ENCODE assay signal across 32 cellular contexts in genomic region chr17:71110326-71110725, GRCh38.
DNase-seq lines count a peak whose midpoint lies in the region; ATAC-seq and TF ChIP-seq lines count a peak whose summit lies in the region.
"Had no signal": no experiment of that assay in that cellular context is flagged by ENCODE, and none has a peak within 500 bp of the region (broad histone marks: within the 10 kb centered on the region; RNA-seq: fewer than 3 reads in every experiment).

No MANE protein-coding gene starts in this region.

- no peak overlapping the region for H3K9ac ChIP-seq in HCT116 (ENCODE audit: low read length)
- H3K9ac ChIP-seq: GM23248 had no signal

- H3K9me3 Mint-ChIP-seq in HFFc6: no peaks in the 10 kb centered on the region

- POLR2A ChIA-PET in HCT116 (lab: Charles Lee): no interaction called here

- H3K4me3 Mint-ChIP-seq in HFFc6: no peak overlapping the region
- H3K4me3 Mint-ChIP-seq: activated CD4-positive, alpha-beta memory T cell treated with anti-CD3 and anti-CD28 coated beads, Interleukin-2, amount 10 ng/mL, durations not matched to agents 7 days and 5 days; activated naive CD8-positive, alpha-beta T cell; CD4-positive, alpha-beta T cell; IgD-negative memory B cell; nephron progenitor cell; stimulated activated effector memory CD8-positive, alpha-beta T cell treated with anti-CD3 and anti-CD28 coated beads, Interleukin-12 subunit alpha, Interleukin-12 subunit beta, amount 100 ng/mL, for 72 hours; type B pancreatic cell had no signal

- H3K4me2 ChIP-seq in HCT116 (ENCODE audit: low read length): 0 out of 2 replicates have a peak overlapping the region, but pooled peaks have one; percentile 1

- H2AFZ ChIP-seq in HCT116 (ENCODE audit: low read depth, low read length, poor library complexity, severe bottlenecking): no peak overlapping the region
- H2AFZ ChIP-seq: GM23248 had no signal

- intact Hi-C loops in HCT116 (cut with micrococcal nuclease): no loop called here

- no peaks in the 10 kb centered on the region for H4K20me1 ChIP-seq in HCT116 (ENCODE audit: insufficient read depth)

- no peaks in the 10 kb centered on the region for H3K4me1 Mint-ChIP-seq in HFFc6 (ENCODE audit: low read depth)
- H3K4me1 Mint-ChIP-seq: activated CD4-positive, alpha-beta memory T cell treated with anti-CD3 and anti-CD28 coated beads, Interleukin-2, amount 10 ng/mL, durations not matched to agents 7 days and 5 days; IgD-negative memory B cell; stimulated activated effector memory CD8-positive, alpha-beta T cell treated with anti-CD3 and anti-CD28 coated beads, Interleukin-12 subunit alpha, Interleukin-12 subunit beta, amount 100 ng/mL, for 72 hours had no signal

- H3K79me2 ChIP-seq in HCT116 (ENCODE audit: insufficient read depth, low read length): no peaks in the 10 kb centered on the region

- RAD21 ChIA-PET in HCT116 (lab: Charles Lee; ENCODE audit: low non-redundant PET in 1 of 2, low total read pairs in 2 of 2, uncharacterized antibody in 2 of 2, unreplicated experiment in 2 of 2): no interaction called here

- no peak for ATAC-seq in HCT116
- no peak for ATAC-seq in stimulated activated naive CD8-positive, alpha-beta T cell treated with anti-CD3 and anti-CD28 coated beads, Interleukin-15, Interleukin-2, amounts not matched to agents 100 U/mL and 50 U/mL, for 24 hours
- ATAC-seq: left cardiac atrium; pancreas; stimulated activated effector memory CD8-positive, alpha-beta T cell treated with anti-CD3 and anti-CD28 coated beads, Interleukin-12 subunit alpha, Interleukin-12 subunit beta, amount 100 ng/mL, for 72 hours had no signal

- no peak overlapping the region for H3K27ac Mint-ChIP-seq in HFFc6
- H3K27ac Mint-ChIP-seq: activated CD4-positive, alpha-beta memory T cell treated with anti-CD3 and anti-CD28 coated beads, Interleukin-2, amount 10 ng/mL, durations not matched to agents 7 days and 5 days; activated naive CD8-positive, alpha-beta T cell; CD4-positive, alpha-beta T cell; IgD-negative memory B cell; nephron progenitor cell; stimulated activated effector memory CD8-positive, alpha-beta T cell treated with anti-CD3 and anti-CD28 coated beads, Interleukin-12 subunit alpha, Interleukin-12 subunit beta, amount 100 ng/mL, for 72 hours; type B pancreatic cell had no signal

- no peaks in the 10 kb centered on the region for H3K27me3 ChIP-seq in HCT116 (ENCODE audit: insufficient read depth, low read length)
- H3K27me3 ChIP-seq: pancreas, Peyer's patch had no signal

- peaks cover 0 to 7% of the 10 kb centered on the region in 2 experiments; a peak in 1 of 4 replicates for H3K4me1 ChIP-seq in HCT116 (ENCODE audit: control insufficient read depth in 1 of 2, insufficient read depth in 2 of 2, low read length in 2 of 2)
- H3K4me1 ChIP-seq: Peyer's patch, spleen had no signal

- DNase-seq in HCT116 (ENCODE audit: low read depth, low spot score): peak; percentile 12
- peak; percentile 12 for DNase-seq in glomerular visceral epithelial cell (ENCODE audit: extremely low spot score)
- DNase-seq in CD1c-positive myeloid dendritic cell (ENCODE audit: extremely low spot score): no peak
- no peak for DNase-seq in HFFc6
- no peak for DNase-seq in activated CD8-positive, alpha-beta memory T cell treated with anti-CD3 and anti-CD28 coated beads for 24 hours
- DNase-seq in stimulated activated naive CD8-positive, alpha-beta T cell treated with anti-CD3 and anti-CD28 coated beads, Interleukin-15, Interleukin-2, amounts not matched to agents 100 U/mL and 50 U/mL, for 24 hours: no peak
- DNase-seq: activated CD4-positive, alpha-beta memory T cell treated with anti-CD3 and anti-CD28 coated beads, Interleukin-2, amount 10 ng/mL, durations not matched to agents 7 days and 5 days; activated CD4-positive, alpha-beta T cell treated with anti-CD3 and anti-CD28 coated beads for 1 hour; activated effector memory CD4-positive, alpha-beta T cell treated with Interleukin-2 at 50 U/mL for 16 hours; aorta; caudate nucleus; CD4-positive, alpha-beta T cell; dermis blood vessel endothelial cell; GM23248; head of caudate nucleus; left cardiac atrium; NCI-H1092 treated with DMSO at 0.1 percent for 48 hours; NCI-H187 treated with DMSO at 0.1 percent for 48 hours; NCI-H2171 treated with DMSO at 0.1 percent for 48 hours; NCI-H524 treated with DMSO at 0.1 percent for 48 hours; nephron progenitor cell; NK-92 treated with Interleukin-12 subunit alpha and Interleukin-12 subunit beta, amount 100 ng/mL, for 24 hours; pancreas; Peyer's patch; spleen; stimulated activated CD4-positive, alpha-beta T cell treated with anti-CD3 and anti-CD28 coated beads, Interleukin-2, amount 100 ng/mL, for 48 hours; substantia nigra had no signal

- no peak overlapping the region for H3K4me3 ChIP-seq in HCT116 (replicated peaks in 1 of 2; ENCODE audit: low read depth in 1 of 2, low read length in 2 of 2)
- H3K4me3 ChIP-seq: GM23248, pancreas, Peyer's patch, spleen had no signal

- CTCF ChIA-PET in HCT116 (lab: Charles Lee): interaction anchor here (1.6 kb wide), 1 partner anchor 343 kb away, joined by 9 read pairs; no protein-coding TSS in a partner anchor

- no peak overlapping the region for H3K27ac ChIP-seq in HCT116 (ENCODE audit: low read depth, low read length)
- 0 out of 2 replicates have a peak overlapping the region, but pooled peaks have one; percentile 77 for H3K27ac ChIP-seq in VCaP
- H3K27ac ChIP-seq: GM23248, pancreas, Peyer's patch, spleen had no signal

- H3K9me2 ChIP-seq in HCT116 (ENCODE audit: insufficient read depth): no peaks in the 10 kb centered on the region

- no peak for TF ChIP-seq RAD21 in HCT116 (IDR thresholded peaks at IDR 0.05; ENCODE audit: low read depth)

- H3K27me3 Mint-ChIP-seq in HFFc6 (ENCODE audit: insufficient read depth): peaks cover 1% of the 10 kb centered on the region
- H3K27me3 Mint-ChIP-seq: activated CD4-positive, alpha-beta memory T cell treated with anti-CD3 and anti-CD28 coated beads, Interleukin-2, amount 10 ng/mL, durations not matched to agents 7 days and 5 days; activated naive CD8-positive, alpha-beta T cell; CD4-positive, alpha-beta T cell; IgD-negative memory B cell had no signal

- no TSS peak for BruUV-seq in HCT116 (replicated peaks; lab: Mats Ljungman, UMichigan)

- no peaks in the 10 kb centered on the region for H3K36me3 ChIP-seq in HCT116 (ENCODE audit: control insufficient read depth in 1 of 2, insufficient read depth in 2 of 2, low read length in 2 of 2)
- H3K36me3 ChIP-seq: pancreas, Peyer's patch, spleen had no signal

- no peak for TF ChIP-seq CTCF in HCT116 (IDR thresholded peaks at IDR 0.05 in 2 of 3, conservative IDR thresholded peaks at IDR 0.05 in 1 of 3; ENCODE audit: borderline replicate concordance in 1 of 3, insufficient read depth in 1 of 3, low read depth in 2 of 3, low read length in 2 of 3)
- TF ChIP-seq CTCF in VCaP (conservative IDR thresholded peaks at IDR 0.05): no peak
- no peak for TF ChIP-seq CTCF in HFFc6 (IDR thresholded peaks at IDR 0.05)

- H3K9me3 ChIP-seq in HCT116 (ENCODE audit: control insufficient read depth in 1 of 2, insufficient read depth in 1 of 2, low read depth in 1 of 2, low read length in 2 of 2): no peaks in the 10 kb centered on the region
- H3K9me3 ChIP-seq: pancreas, Peyer's patch, spleen had no signal

- no peak for TF ChIP-seq POLR2A in HCT116 (IDR thresholded peaks at IDR 0.05; ENCODE audit: borderline replicate concordance, extremely low read depth, insufficient read depth, insufficient read length)

- H3K36me3 Mint-ChIP-seq in HFFc6 (ENCODE audit: low read depth): no peaks in the 10 kb centered on the region
- H3K36me3 Mint-ChIP-seq: activated naive CD8-positive, alpha-beta T cell; IgD-negative memory B cell; stimulated activated effector memory CD8-positive, alpha-beta T cell treated with anti-CD3 and anti-CD28 coated beads, Interleukin-12 subunit alpha, Interleukin-12 subunit beta, amount 100 ng/mL, for 72 hours; type B pancreatic cell had no signal

TF ChIP-seq in HCT116, 20 proteins besides CTCF, POLR2A, EP300 and RAD21:
- TF ChIP-seq SRF (IDR thresholded peaks at IDR 0.05; ENCODE audit: low read depth) (no peak), SIN3A (IDR thresholded peaks at IDR 0.05; ENCODE audit: low read depth) (no peak), FOSL1 (IDR thresholded peaks at IDR 0.05; ENCODE audit: low read depth) (peak; percentile 46; the same call in 1 of the 2 replicates), JUND (IDR thresholded peaks at IDR 0.05) (peak; percentile 37; the same call in 1 of the 2 replicates), SP1 (IDR thresholded peaks at IDR 0.05; ENCODE audit: low read depth) (no peak), CBX3 (IDR thresholded peaks at IDR 0.05; ENCODE audit: low read depth) (no peak)

Comparison
In these comparisons a context has a peak if more than half of its experiments do, and no peak if none do; other contexts are left out.
1. DNase-seq: peak in HCT116 (single experiment) and glomerular visceral epithelial cell (single experiment); none in CD1c-positive myeloid dendritic cell (single experiment), HFFc6 (single experiment), activated CD8-positive, alpha-beta memory T cell treated with anti-CD3 and anti-CD28 coated beads for 24 hours (single experiment) and stimulated activated naive CD8-positive, alpha-beta T cell treated with anti-CD3 and anti-CD28 coated beads, Interleukin-15, Interleukin-2, amounts not matched to agents 100 U/mL and 50 U/mL, for 24 hours (single experiment).